Comparison of ENCODE assay signal across 27 cellular contexts in genomic region chr1:88956003-88956402, GRCh38.
"Had no signal": no experiment of that assay in that cellular context is flagged by ENCODE, and none has a peak within 500 bp of the region (broad histone marks: within the 10 kb centered on the region; RNA-seq: fewer than 3 reads in every experiment).

No MANE protein-coding gene starts in this region.

- H3K9me3 ChIP-seq: colonic mucosa, esophagus muscularis mucosa, lower lobe of right lung, mucosa of descending colon, neutrophil, pancreas, right atrium auricular region, stomach, thoracic aorta, transverse colon, upper lobe of right lung, uterus had no signal

- H3K27me3 ChIP-seq: colonic mucosa, esophagus muscularis mucosa, foreskin keratinocyte, neutrophil, pancreas, right atrium auricular region, stomach, transverse colon, upper lobe of right lung, uterus had no signal

- DNase-seq: colonic mucosa; effector memory CD4-positive, alpha-beta T cell; foreskin keratinocyte; immature natural killer cell; islet precursor cell; kidney glomerular epithelial cell; left ventricle myocardium superior; lower lobe of right lung; mucosa of descending colon; naive B cell; pancreas; stimulated activated CD4-positive, alpha-beta T cell treated with anti-CD3 and anti-CD28 coated beads, Interleukin-12 subunit alpha, Interleukin-12 subunit beta, amount 100 ng/mL, for 4 hours; stimulated activated CD4-positive, alpha-beta T cell treated with anti-CD3 and anti-CD28 coated beads, Interleukin-1b, Interleukin-23, amount 100 ng/mL, for 48 hours; stimulated activated CD4-positive, alpha-beta T cell treated with anti-CD3 and anti-CD28 coated beads, Interleukin-4, amount 100 ng/mL, for 24 hours; stimulated activated naive CD4-positive, alpha-beta T cell treated with Interleukin-2 at 50 U/mL for 16 hours; stomach; transverse colon; upper lobe of right lung; uterus had no signal

- H3K27ac ChIP-seq: colonic mucosa, esophagus muscularis mucosa, foreskin keratinocyte, lower lobe of right lung, neutrophil, pancreas, right atrium auricular region, stomach, thoracic aorta, transverse colon, upper lobe of right lung, uterus had no signal

- ATAC-seq: foreskin keratinocyte; left ventricle myocardium superior; lower lobe of right lung; mucosa of descending colon; natural killer cell treated with Interleukin-12 subunit alpha and Interleukin-12 subunit beta and Interleukin-15 and Interleukin-18, amount 100 ng/mL, for 72 hours; pancreas; sciatic nerve; stimulated activated effector memory CD8-positive, alpha-beta T cell treated with anti-CD3 and anti-CD28 coated beads, Interleukin-12 subunit alpha, Interleukin-12 subunit beta, amount 100 ng/mL, for 72 hours; upper lobe of right lung had no signal

- H3K36me3 ChIP-seq: uterus had no signal

- H3K4me2 ChIP-seq: smooth muscle cell had no signal

- H3K4me1 ChIP-seq: colonic mucosa, esophagus muscularis mucosa, lower lobe of right lung, right atrium auricular region, stomach, transverse colon, upper lobe of right lung, uterus had no signal

- H3K4me3 ChIP-seq: colonic mucosa, esophagus muscularis mucosa, lower lobe of right lung, mucosa of descending colon, pancreas, right atrium auricular region, smooth muscle cell, stomach, thoracic aorta, transverse colon, upper lobe of right lung, uterus had no signal
